ENCODE assay signal across 2 cellular contexts in genomic region chr13:99663185-99663825, GRCh38.
TF ChIP-seq lines count a peak whose summit lies in the region.

No MANE protein-coding gene starts in this region.

TF ChIP-seq in HEK293, 187 proteins besides CTCF, POLR2A, EP300 and RAD21 (continued from another document):
- TF ChIP-seq MEIS1 (CRISPR knock-in tag; IDR thresholded peaks at IDR 0.05; ENCODE audit: borderline replicate concordance) (no peak), HIC1 (tag by site-specific recombination; IDR thresholded peaks at IDR 0.05) (0 out of 2 replicates have a peak, but pooled peaks have one; percentile 25), ZNF335 (tag by site-specific recombination; conservative IDR thresholded peaks at IDR 0.05) (peak; percentile 89)

TF ChIP-seq in H1, 55 proteins besides CTCF, POLR2A, EP300 and RAD21 (continued from another document):
- no peak for TF ChIP-seq ZNF274 (IDR thresholded peaks at IDR 0.05; ENCODE audit: borderline replicate concordance, extremely low read depth, low read length)
- no peak for TF ChIP-seq GTF2F1 (IDR thresholded peaks at IDR 0.05; ENCODE audit: borderline replicate concordance, low read depth, low read length)
- no peak for TF ChIP-seq GABPA (IDR thresholded peaks at IDR 0.05; ENCODE audit: borderline replicate concordance, insufficient read depth, low read length)
- TF ChIP-seq CEBPB (IDR thresholded peaks at IDR 0.05; ENCODE audit: low read depth, low read length), result no peak
- no peak for TF ChIP-seq CBX8 (IDR thresholded peaks at IDR 0.05; ENCODE audit: borderline replicate concordance, low read depth, low read length)
- no peak for TF ChIP-seq SP4 (IDR thresholded peaks at IDR 0.05; ENCODE audit: low read length)
- TF ChIP-seq CHD7 (IDR thresholded peaks at IDR 0.05; ENCODE audit: insufficient replicate concordance, low read length), result no peak
- TF ChIP-seq TAF1 (IDR thresholded peaks at IDR 0.05; ENCODE audit: low read depth, low read length), result no peak
- TF ChIP-seq BRCA1 (IDR thresholded peaks at IDR 0.05; ENCODE audit: low read depth, low read length), result no peak
- TF ChIP-seq SRF (IDR thresholded peaks at IDR 0.05; ENCODE audit: low read depth, low read length), result no peak
- no peak for TF ChIP-seq EGR1 (IDR thresholded peaks at IDR 0.05; ENCODE audit: borderline replicate concordance, low read depth, low read length)
- no peak for TF ChIP-seq NANOG (IDR thresholded peaks at IDR 0.05; ENCODE audit: insufficient read depth, low read depth, low read length, poor library complexity, severe bottlenecking)
- no peak for TF ChIP-seq BACH1 (IDR thresholded peaks at IDR 0.05; ENCODE audit: low read length)
- TF ChIP-seq KDM5A (IDR thresholded peaks at IDR 0.05; ENCODE audit: low read length), result no peak
- no peak for TF ChIP-seq KDM1A (IDR thresholded peaks at IDR 0.05; ENCODE audit: borderline replicate concordance, low read length)
- no peak for TF ChIP-seq ATF3 (IDR thresholded peaks at IDR 0.05; ENCODE audit: insufficient read depth, low read depth, low read length)
- no peak for TF ChIP-seq MAX (IDR thresholded peaks at IDR 0.05)
- TF ChIP-seq CREB1 (IDR thresholded peaks at IDR 0.05), result no peak
- no peak for TF ChIP-seq POLR2AphosphoS5 (IDR thresholded peaks at IDR 0.05; ENCODE audit: low read depth, low read length)
TF ChIP-seq in H1: peak in this region for 0.
